In genomic region chr17:58693751-58694150, GRCh38 we compare ENCODE assay signal across 10 cellular contexts. TPM values are rescaled to one million over a fixed set of nuclear protein-coding genes. Genes with fewer than 3 reads are reported as not detected.
DNase-seq lines count a peak whose midpoint lies in the region; ATAC-seq lines count a peak whose summit lies in the region.
"Had no signal": no experiment of that assay in that cellular context is flagged by ENCODE, and none has a peak within 500 bp of the region (broad histone marks: within the 10 kb centered on the region; RNA-seq: fewer than 3 reads in every experiment).

No MANE protein-coding gene starts in this region.

- H3K27me3 Mint-ChIP-seq in activated T-cell treated with anti-CD3 and anti-CD28 coated beads, Interleukin-2, amount 50 U/mL, for 72 hours (ENCODE audit: low read depth) = no peaks in the 10 kb centered on the region

- peak overlapping the region; percentile 97 for H3K27ac Mint-ChIP-seq in activated T-cell treated with anti-CD3 and anti-CD28 coated beads, Interleukin-2, amount 50 U/mL, for 72 hours
- peak overlapping the region; percentile 97 for H3K27ac Mint-ChIP-seq in stimulated activated effector memory CD8-positive, alpha-beta T cell treated with anti-CD3 and anti-CD28 coated beads, Interleukin-12 subunit alpha, Interleukin-12 subunit beta, amount 100 ng/mL, for 72 hours

- no peaks in the 10 kb centered on the region for H3K9me3 ChIP-seq in endocrine pancreas (ENCODE audit: control insufficient read depth, low read length)
- H3K9me3 ChIP-seq: prostate gland had no signal

- no peaks in the 10 kb centered on the region for H3K27me3 ChIP-seq in endocrine pancreas (ENCODE audit: control insufficient read depth, insufficient read depth, low read length)

- peaks cover 40% of the 10 kb centered on the region for H3K4me1 Mint-ChIP-seq in activated T-cell treated with anti-CD3 and anti-CD28 coated beads, Interleukin-2, amount 50 U/mL, for 72 hours (ENCODE audit: low read depth)
- peaks cover 20% of the 10 kb centered on the region for H3K4me1 Mint-ChIP-seq in stimulated activated effector memory CD8-positive, alpha-beta T cell treated with anti-CD3 and anti-CD28 coated beads, Interleukin-12 subunit alpha, Interleukin-12 subunit beta, amount 100 ng/mL, for 72 hours

- H3K36me3 Mint-ChIP-seq in activated T-cell treated with anti-CD3 and anti-CD28 coated beads, Interleukin-2, amount 50 U/mL, for 72 hours (ENCODE audit: insufficient read depth in 2 of 2) = peaks cover 10 to 13% of the 10 kb centered on the region in 2 donors
- peaks cover 62% of the 10 kb centered on the region for H3K36me3 Mint-ChIP-seq in stimulated activated effector memory CD8-positive, alpha-beta T cell treated with anti-CD3 and anti-CD28 coated beads, Interleukin-12 subunit alpha, Interleukin-12 subunit beta, amount 100 ng/mL, for 72 hours

- ATAC-seq in activated T-cell treated with anti-CD3 and anti-CD28 coated beads, Interleukin-2, amount 50 U/mL, for 72 hours (replicated peaks in 1 of 2) = no peak
- ATAC-seq in stimulated activated effector memory CD8-positive, alpha-beta T cell treated with anti-CD3 and anti-CD28 coated beads, Interleukin-12 subunit alpha, Interleukin-12 subunit beta, amount 100 ng/mL, for 72 hours = no peak
- ATAC-seq in HG02678 (IDR thresholded peaks at IDR 0.05; ENCODE audit: unreplicated experiment) = no peak

- peak overlapping the region; percentile 98 for H3K4me3 Mint-ChIP-seq in activated T-cell treated with anti-CD3 and anti-CD28 coated beads, Interleukin-2, amount 50 U/mL, for 72 hours
- H3K4me3 Mint-ChIP-seq in stimulated activated effector memory CD8-positive, alpha-beta T cell treated with anti-CD3 and anti-CD28 coated beads, Interleukin-12 subunit alpha, Interleukin-12 subunit beta, amount 100 ng/mL, for 72 hours = peak overlapping the region; percentile 95

- no peak for DNase-seq in activated T-cell treated with anti-CD3 and anti-CD28 coated beads, Interleukin-2, amount 50 U/mL, for 72 hours
- DNase-seq in activated T-cell treated with anti-CD3 and anti-CD28 coated beads for 4 hours (no peak), RKO (ENCODE audit: low spot score) (peak; percentile 30), HT-29 (ENCODE audit: low spot score) (no peak), NCI-H1417 treated with DMSO at 0.1 percent for 48 hours (lab: John Stamatoyannopoulos, UW) (no peak)
- no peak for DNase-seq in stimulated activated effector memory CD8-positive, alpha-beta T cell treated with anti-CD3 and anti-CD28 coated beads, Interleukin-12 subunit alpha, Interleukin-12 subunit beta, amount 100 ng/mL, for 72 hours (ENCODE audit: low spot score in 2 of 2)
- DNase-seq: NCI-H187 treated with DMSO at 0.1 percent for 48 hours had no signal

- H3K4me3 ChIP-seq in endocrine pancreas (ENCODE audit: control insufficient read depth, insufficient read depth, low read length) = peak overlapping the region; percentile 88

- no peaks in the 10 kb centered on the region for H3K36me3 ChIP-seq in endocrine pancreas (ENCODE audit: control insufficient read depth, insufficient read depth, low read length)
- H3K36me3 ChIP-seq: prostate gland had no signal

- no peaks in the 10 kb centered on the region for H3K9me3 Mint-ChIP-seq in activated T-cell treated with anti-CD3 and anti-CD28 coated beads, Interleukin-2, amount 50 U/mL, for 72 hours
- no peaks in the 10 kb centered on the region for H3K9me3 Mint-ChIP-seq in stimulated activated effector memory CD8-positive, alpha-beta T cell treated with anti-CD3 and anti-CD28 coated beads, Interleukin-12 subunit alpha, Interleukin-12 subunit beta, amount 100 ng/mL, for 72 hours

- H3K9ac ChIP-seq in endocrine pancreas (ENCODE audit: control insufficient read depth, insufficient read depth, low read length) = no peak overlapping the region

- peaks cover 8% of the 10 kb centered on the region for H3K4me1 ChIP-seq in endocrine pancreas (ENCODE audit: control insufficient read depth, insufficient read depth, low read length)
- H3K4me1 ChIP-seq: prostate gland had no signal

RNA-seq across cellular contexts. Expression of gene RAD51C, which starts 1.3 kb away (rescaled TPM):
- total RNA-seq in activated T-cell treated with anti-CD3 and anti-CD28 coated beads, Interleukin-2, amount 50 U/mL, for 72 hours = 100 to 1,000 TPM in 1 of 2 donors, 10 to 100 TPM in 1; 81.2 to 105 TPM
- total RNA-seq in HT-29 (2014; rRNA removed; shearing (Covaris generic)) = 13.0 and 13.4 TPM in 2 replicates

RNA-seq across cellular contexts. Expression of gene TEX14, which starts 1.9 kb away (rescaled TPM):
- total RNA-seq in activated T-cell treated with anti-CD3 and anti-CD28 coated beads, Interleukin-2, amount 50 U/mL, for 72 hours = under 1 TPM; 0.46 to 0.84 TPM
- 0.03 TPM in 1 of 2 replicates, not detected in the other for total RNA-seq in HT-29 (2014; rRNA removed; shearing (Covaris generic))
